30 cellular contexts compared by ENCODE assay signal in genomic region chr7:110129159-110129558, GRCh38.
"Had no signal": no experiment of that assay in that cellular context is flagged by ENCODE, and none has a peak within 500 bp of the region (broad histone marks: within the 10 kb centered on the region; RNA-seq: fewer than 3 reads in every experiment).

No MANE protein-coding gene starts in this region.

- ATAC-seq: activated naive CD4-positive, alpha-beta T cell treated with anti-CD3 and anti-CD28 coated beads, Interleukin-2, amount 50 U/mL, for 72 hours; activated naive CD8-positive, alpha-beta T cell treated with anti-CD3 and anti-CD28 coated beads, Interleukin-2, amount 50 U/mL, for 24 hours; activated T-cell treated with anti-CD3 and anti-CD28 coated beads, Interleukin-2, amount 50 U/mL, for 4 hours; activated T-cell treated with anti-CD3 and anti-CD28 coated beads, Interleukin-2, amount 50 U/mL, for 72 hours; activated T-helper 17 cell treated with anti-CD3 and anti-CD28 coated beads, Interleukin-2, amount 50 U/mL, for 72 hours; body of pancreas had no signal

- H3K36me3 ChIP-seq: adrenal gland, ascending aorta, brain microvascular endothelial cell, breast epithelium, cardiac muscle cell had no signal

- H3K4me3 ChIP-seq: adrenal gland, ascending aorta, body of pancreas, breast epithelium, cardiac muscle cell had no signal

- DNase-seq: activated effector memory CD4-positive, alpha-beta T cell treated with anti-CD3 and anti-CD28 coated beads, Interleukin-2, amount 50 U/mL, for 16 hours; activated effector memory CD4-positive, alpha-beta T cell treated with Interleukin-2 at 50 U/mL for 16 hours; activated gamma-delta T cell; activated gamma-delta T cell treated with Interleukin-2 at 50 U/mL for 16 hours; activated naive CD4-positive, alpha-beta T cell; activated naive CD4-positive, alpha-beta T cell treated with anti-CD3 and anti-CD28 coated beads for 36 hours; activated naive CD4-positive, alpha-beta T cell treated with anti-CD3 and anti-CD28 coated beads, Interleukin-2, amount 10 ng/mL, durations not matched to agents 7 days and 5 days; activated naive CD4-positive, alpha-beta T cell treated with anti-CD3 and anti-CD28 coated beads, Interleukin-2, amount 50 U/mL, for 16 hours; activated naive CD4-positive, alpha-beta T cell treated with Interleukin-2 at 50 U/mL for 16 hours; activated naive CD8-positive, alpha-beta T cell treated with anti-CD3 and anti-CD28 coated beads for 36 hours; activated naive CD8-positive, alpha-beta T cell treated with anti-CD3 and anti-CD28 coated beads, Interleukin-2, amount 10 ng/mL, durations not matched to agents 7 days and 5 days; activated naive CD8-positive, alpha-beta T cell treated with anti-CD3 and anti-CD28 coated beads, Interleukin-2, amount 50 U/mL, for 24 hours; activated T-cell treated with anti-CD3 and anti-CD28 coated beads, Interleukin-2, amount 50 U/mL, for 4 hours; activated T-cell treated with anti-CD3 and anti-CD28 coated beads, Interleukin-2, amount 50 U/mL, for 48 hours; activated T-cell treated with anti-CD3 and anti-CD28 coated beads, Interleukin-2, amount 50 U/mL, for 72 hours; adrenal gland; amniotic stem cell; amygdala; anterior cingulate cortex; aorta; body of pancreas; brain microvascular endothelial cell; caudate nucleus; central memory CD4-positive, alpha-beta T cell; cerebellar nuclear complex had no signal

- H3K9me3 ChIP-seq: adrenal gland, ascending aorta, body of pancreas, breast epithelium had no signal

- H3K27me3 ChIP-seq: adrenal gland, ascending aorta, body of pancreas, brain microvascular endothelial cell, breast epithelium, cardiac muscle cell had no signal

- H3K4me1 ChIP-seq: adrenal gland, ascending aorta, body of pancreas, breast epithelium had no signal

- H3K27ac ChIP-seq: adrenal gland, ascending aorta, body of pancreas, brain microvascular endothelial cell, breast epithelium, cardiac muscle cell had no signal
